Comparison of ENCODE assay signal across 8 cellular contexts in the genomic region with DNA sequence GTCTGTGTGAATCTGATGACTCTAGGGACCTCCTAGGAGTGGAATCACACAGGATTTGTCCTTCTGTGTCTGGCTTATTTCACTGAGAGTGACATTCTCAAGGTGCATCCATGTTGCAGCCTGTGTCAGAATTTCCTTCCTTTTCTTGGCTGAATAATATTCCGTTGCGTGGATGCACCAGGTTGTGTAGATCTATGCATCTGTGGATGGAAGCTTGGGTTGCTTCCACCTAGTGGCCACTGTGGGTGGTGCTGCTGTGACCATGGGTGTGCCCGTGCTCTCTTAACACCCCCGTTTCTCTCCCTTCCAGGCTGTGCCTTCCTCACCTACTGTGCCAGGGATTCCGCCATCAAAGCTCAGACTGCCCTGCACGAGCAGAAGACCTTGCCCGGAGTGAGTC. TPM values are rescaled to one million over a fixed set of nuclear protein-coding genes. Genes with fewer than 3 reads are reported as not detected.
DNase-seq lines count a peak whose midpoint lies in the region; ATAC-seq and TF ChIP-seq lines count a peak whose summit lies in the region.

No MANE protein-coding gene starts in this region.

- H4K91ac ChIP-seq in mesenchymal stem cell (ENCODE audit: low read length): no peak overlapping the region

- no peak overlapping the region for H2BK120ac ChIP-seq in mesenchymal stem cell (ENCODE audit: low read depth, low read length)

- POLR2A ChIA-PET in Panc1 (lab: Charles Lee): no interaction called here

- no TSS peak for BruUV-seq in Panc1 (replicated peaks; lab: Mats Ljungman, UMichigan)

- peaks cover 9% of the 10 kb centered on the region for H3K9me3 Mint-ChIP-seq in mesothelial cell of epicardium

- no peak overlapping the region for H2AFZ ChIP-seq in mesenchymal stem cell (ENCODE audit: low read depth, low read length)

- H3K18ac ChIP-seq in mesenchymal stem cell (ENCODE audit: low read depth in 1 of 2, low read length in 2 of 2): no peak overlapping the region

- H3K23ac ChIP-seq in mesenchymal stem cell (ENCODE audit: low read length in 2 of 2): no peak overlapping the region

- no peak overlapping the region for H3K4me3 Mint-ChIP-seq in mesothelial cell of epicardium

- in situ Hi-C loops in Panc1 (cut with HindIII; ENCODE audit: low pct_unique_long_range_greater_than_20kb, low sequenced_read_pairs): no loop called here

- no peak overlapping the region for H2BK5ac ChIP-seq in mesenchymal stem cell (ENCODE audit: low read depth, low read length, poor library complexity, severe bottlenecking)

- no peaks in the 10 kb centered on the region for H3K4me1 Mint-ChIP-seq in mesothelial cell of epicardium

- WGBS in mesenchymal stem cell: 72% methylated on average over 4 of the region's 7 CpGs

- H3K4me2 ChIP-seq in mesenchymal stem cell (ENCODE audit: low read length, poor library complexity, severe bottlenecking): no peak overlapping the region

- H3K79me1 ChIP-seq in mesenchymal stem cell (replicated peaks; ENCODE audit: low read length, poor library complexity, severe bottlenecking): no peaks in the 10 kb centered on the region

- H3K27ac Mint-ChIP-seq in mesothelial cell of epicardium: no peak overlapping the region

- H3K4ac ChIP-seq in mesenchymal stem cell (ENCODE audit: low read depth in 1 of 2, low read length in 2 of 2): no peak overlapping the region

- no peak overlapping the region for H3K14ac ChIP-seq in mesenchymal stem cell (ENCODE audit: low read length in 2 of 2)

- peak; percentile 70 for ATAC-seq in Panc1

- no peak overlapping the region for H4K8ac ChIP-seq in mesenchymal stem cell (ENCODE audit: low read length)

- H3K36me3 Mint-ChIP-seq in mesothelial cell of epicardium: no peaks in the 10 kb centered on the region

- no peak overlapping the region for H2AK5ac ChIP-seq in mesenchymal stem cell (ENCODE audit: low read length, severe bottlenecking)

- H3K9ac ChIP-seq in adipocyte (ENCODE audit: low read length) (no peak overlapping the region), mesenchymal stem cell (ENCODE audit: low read length) (no peak overlapping the region)

- peak; percentile 70 for TF ChIP-seq CTCF in Panc1 (IDR thresholded peaks at IDR 0.05)
- TF ChIP-seq CTCF in mesothelial cell of epicardium (IDR thresholded peaks at IDR 0.05; ENCODE audit: unreplicated experiment): peak; percentile 43

- H3K4me1 ChIP-seq in Panc1 (ENCODE audit: control insufficient read depth, insufficient read depth, low read length) (no peaks in the 10 kb centered on the region), adipocyte (ENCODE audit: control insufficient read depth, insufficient read depth, low read length) (no peaks in the 10 kb centered on the region), mesenchymal stem cell (ENCODE audit: control insufficient read depth, insufficient read depth, low read depth, low read length) (no peaks in the 10 kb centered on the region)

- H3K27me3 Mint-ChIP-seq in mesothelial cell of epicardium (ENCODE audit: low read depth): peaks cover 7% of the 10 kb centered on the region

- no peak overlapping the region for H3K4me3 ChIP-seq in Panc1 (ENCODE audit: low read depth in 2 of 2, low read length in 2 of 2)
- no peak overlapping the region for H3K4me3 ChIP-seq in adipocyte (ENCODE audit: low read length)
- H3K4me3 ChIP-seq in mesenchymal stem cell (ENCODE audit: insufficient read depth in 1 of 2, low read depth in 1 of 2, low read length in 2 of 2): no peak overlapping the region

- intact Hi-C loops in Panc1 (cut with micrococcal nuclease; ENCODE audit: unreplicated experiment): no loop called here

- H3K36me3 ChIP-seq in Panc1 (ENCODE audit: control insufficient read depth, insufficient read depth, low read length) (no peaks in the 10 kb centered on the region), adipocyte (ENCODE audit: control insufficient read depth, insufficient read depth, low read length, severe bottlenecking) (no peaks in the 10 kb centered on the region), mesenchymal stem cell (ENCODE audit: control insufficient read depth in 1 of 2, insufficient read depth in 2 of 2, low read depth in 1 of 2, low read length in 2 of 2) (no peaks in the 10 kb centered on the region)

- H3K27ac ChIP-seq in Panc1 (ENCODE audit: low read length): no peak overlapping the region
- no peak overlapping the region for H3K27ac ChIP-seq in mesenchymal stem cell (ENCODE audit: low read length, poor library complexity, severe bottlenecking)

- no peak overlapping the region for H2BK12ac ChIP-seq in mesenchymal stem cell (ENCODE audit: low read length in 2 of 2)

- H3K27me3 ChIP-seq in Panc1 (ENCODE audit: control insufficient read depth, insufficient read depth, low read length) (no peaks in the 10 kb centered on the region), adipocyte (replicated peaks; ENCODE audit: control insufficient read depth, insufficient read depth, low read length) (peaks cover 27% of the 10 kb centered on the region), mesenchymal stem cell (ENCODE audit: control insufficient read depth in 1 of 2, insufficient read depth in 1 of 2, low read length in 2 of 2) (peaks cover 9 to 30% of the 10 kb centered on the region in 2 experiments)

- peak; percentile 8 for DNase-seq in GDM1 (lab: John Stamatoyannopoulos, UW)
- DNase-seq in Panc1 (ENCODE audit: low read depth, low spot score): no peak
- peak; percentile 28 for DNase-seq in adipocyte (ENCODE audit: low read depth)
- no peak for DNase-seq in mesothelial cell of epicardium (ENCODE audit: low spot score in 2 of 2, unreplicated experiment in 2 of 2)
- DNase-seq in mesenchymal stem cell: no peak
- no peak for DNase-seq in occipital lobe (lab: John Stamatoyannopoulos, UW)
- DNase-seq in SKM-1 (lab: John Stamatoyannopoulos, UW; ENCODE audit: unreplicated experiment): no peak
- DNase-seq in NCI-H226: no peak

- no peaks in the 10 kb centered on the region for H3K9me3 ChIP-seq in Panc1 (ENCODE audit: control insufficient read depth, insufficient read depth, low read depth, low read length)
- peaks cover 12% of the 10 kb centered on the region for H3K9me3 ChIP-seq in adipocyte (ENCODE audit: control insufficient read depth, low read length)
- H3K9me3 ChIP-seq in mesenchymal stem cell (ENCODE audit: control insufficient read depth, low read length): peaks cover 18% of the 10 kb centered on the region

- CTCF ChIA-PET in Panc1 (lab: Charles Lee): interaction anchor here (0.7 kb wide), 1 partner anchor 8 kb away, joined by 3 read pairs; no protein-coding TSS in a partner anchor

- no peak overlapping the region for H2BK15ac ChIP-seq in mesenchymal stem cell (ENCODE audit: low read depth, poor library complexity, severe bottlenecking)

RNA-seq across cellular contexts. Expression of gene CELF5, which starts 26.2 kb away (rescaled TPM):
- total RNA-seq in Panc1 (2021; ENCODE audit: unreplicated experiment) (1.2 TPM), mesothelial cell of epicardium (2.3 to 2.6 TPM (median 2.4 TPM) in 3 replicates), occipital lobe (51.6 TPM)
- polyA plus RNA-seq in Panc1 (2012; ENCODE audit: insufficient read length): 2.5 TPM
- 0.06 TPM for polyA plus RNA-seq in mesenchymal stem cell (2013, experiment 1 of 2)
- 0.14 TPM for polyA plus RNA-seq in mesenchymal stem cell (2013, experiment 2 of 2)

Comparison
In these comparisons a context has a peak if more than half of its experiments do, and no peak if none do; other contexts are left out.
1. DNase-seq: peak in GDM1 (single experiment) and adipocyte (single experiment); none in Panc1 (single experiment), mesothelial cell of epicardium (0 of 2), mesenchymal stem cell (single experiment), occipital lobe (single experiment), SKM-1 (single experiment) and NCI-H226 (single experiment).
2. RNA of gene CELF5, which starts 26.2 kb away (total RNA-seq): 51.6 TPM in occipital lobe (single experiment); 2.3 to 2.6 TPM in mesothelial cell of epicardium and 1.2 TPM in Panc1 (single experiment); every median in the first group is over 10 times any median in the second.